Comparison of ENCODE assay signal across 18 cellular contexts in genomic region chr6:15528870-15529269, GRCh38.
A peak's percentile ranks its signal among the peaks of the same experiment; 100 is the strongest.
DNase-seq lines count a peak whose midpoint lies in the region; ATAC-seq and TF ChIP-seq lines count a peak whose summit lies in the region.
"Had no signal": no experiment of that assay in that cellular context is flagged by ENCODE, and none has a peak within 500 bp of the region (broad histone marks: within the 10 kb centered on the region; RNA-seq: fewer than 3 reads in every experiment).

No MANE protein-coding gene starts in this region.

- H3K4me3 Mint-ChIP-seq in activated CD8-positive, alpha-beta memory T cell treated with anti-CD3 and anti-CD28 coated beads, Interleukin-2, amount 10 ng/mL, durations not matched to agents 7 days and 5 days: no peak overlapping the region
- H3K4me3 Mint-ChIP-seq: CD4-positive, alpha-beta T cell; H9 had no signal

- H3K9me3 ChIP-seq in WERI-Rb-1 (ENCODE audit: severe bottlenecking): no peaks in the 10 kb centered on the region
- H3K9me3 ChIP-seq: A549 had no signal

- H3K27ac ChIP-seq in WERI-Rb-1: no peak overlapping the region
- H3K27ac ChIP-seq: 22Rv1, A549, C4-2B, HL-60 had no signal

- ATAC-seq in activated CD8-positive, alpha-beta memory T cell treated with anti-CD3 and anti-CD28 coated beads, Interleukin-2, amount 10 ng/mL, durations not matched to agents 7 days and 5 days: no peak
- ATAC-seq in left lobe of liver (no peak), omental fat pad (ENCODE audit: low FRiP score) (peak; percentile 14), GM18502 (IDR thresholded peaks at IDR 0.05; ENCODE audit: poor library complexity, unreplicated experiment) (no peak)
- ATAC-seq: A549 had no signal

- DNase-seq in activated CD8-positive, alpha-beta memory T cell treated with anti-CD3 and anti-CD28 coated beads, Interleukin-2, amount 10 ng/mL, durations not matched to agents 7 days and 5 days: peak; percentile 23
- no peak for DNase-seq in activated CD8-positive, alpha-beta memory T cell treated with anti-CD3 and anti-CD28 coated beads, Interleukin-2, amount 50 U/mL, for 48 hours
- peak; percentile 1 for DNase-seq in WERI-Rb-1
- DNase-seq in left lobe of liver (ENCODE audit: low spot score): peak; percentile 15
- DNase-seq in omental fat pad (ENCODE audit: low spot score): no peak
- no peak for DNase-seq in HEK293T (ENCODE audit: extremely low spot score)
- no peak for DNase-seq in COLO829 (ENCODE audit: low spot score)
- DNase-seq: AML-193; CD4-positive, alpha-beta T cell; DMS153; DMS79; GDM1 had no signal

- H3K27ac Mint-ChIP-seq in activated CD8-positive, alpha-beta memory T cell treated with anti-CD3 and anti-CD28 coated beads, Interleukin-2, amount 10 ng/mL, durations not matched to agents 7 days and 5 days: no peak overlapping the region
- H3K27ac Mint-ChIP-seq: H9 had no signal

- peaks cover 61% of the 10 kb centered on the region for H3K36me3 ChIP-seq in WERI-Rb-1

- CTCF ChIA-PET in activated CD8-positive, alpha-beta memory T cell treated with anti-CD3 and anti-CD28 coated beads, Interleukin-2, amount 10 ng/mL, durations not matched to agents 7 days and 5 days (lab: Charles Lee): no interaction called here
- CTCF ChIA-PET in HEK293T (lab: Yijun Ruan, JAX): no interaction called here

- H3K4me3 ChIP-seq in WERI-Rb-1 (ENCODE audit: low read depth, low read length): no peak overlapping the region
- H3K4me3 ChIP-seq: A549 had no signal

- H3K4me1 Mint-ChIP-seq in activated CD8-positive, alpha-beta memory T cell treated with anti-CD3 and anti-CD28 coated beads, Interleukin-2, amount 10 ng/mL, durations not matched to agents 7 days and 5 days: no peaks in the 10 kb centered on the region

- no peaks in the 10 kb centered on the region for H3K9me3 Mint-ChIP-seq in activated CD8-positive, alpha-beta memory T cell treated with anti-CD3 and anti-CD28 coated beads, Interleukin-2, amount 10 ng/mL, durations not matched to agents 7 days and 5 days (ENCODE audit: low read depth)
- H3K9me3 Mint-ChIP-seq: CD4-positive, alpha-beta T cell had no signal

- no peak for TF ChIP-seq CTCF in WERI-Rb-1 (IDR thresholded peaks at IDR 0.05; ENCODE audit: low read depth, low read length)
- no peak for TF ChIP-seq CTCF in omental fat pad (IDR thresholded peaks at IDR 0.05)

- POLR2A ChIA-PET in HEK293T (lab: Yijun Ruan, JAX): no interaction called here

- H3K27me3 ChIP-seq in WERI-Rb-1 (ENCODE audit: insufficient read depth, low read depth, severe bottlenecking): no peaks in the 10 kb centered on the region

- peaks cover 36% of the 10 kb centered on the region for H3K36me3 Mint-ChIP-seq in activated CD8-positive, alpha-beta memory T cell treated with anti-CD3 and anti-CD28 coated beads, Interleukin-2, amount 10 ng/mL, durations not matched to agents 7 days and 5 days

- H3K27me3 Mint-ChIP-seq in activated CD8-positive, alpha-beta memory T cell treated with anti-CD3 and anti-CD28 coated beads, Interleukin-2, amount 10 ng/mL, durations not matched to agents 7 days and 5 days: no peaks in the 10 kb centered on the region
- H3K27me3 Mint-ChIP-seq: CD4-positive, alpha-beta T cell had no signal

TF ChIP-seq in HEK293T, 16 proteins besides CTCF, POLR2A, EP300 and RAD21:
- TF ChIP-seq HDGF (IDR thresholded peaks at IDR 0.05; ENCODE audit: borderline replicate concordance) (no peak), SUZ12 (IDR thresholded peaks at IDR 0.05) (no peak), FOXM1 (IDR thresholded peaks at IDR 0.05; ENCODE audit: borderline replicate concordance) (no peak), TARDBP (IDR thresholded peaks at IDR 0.05) (no peak), L3MBTL2 (conservative IDR thresholded peaks at IDR 0.05) (no peak), FOXA1 (IDR thresholded peaks at IDR 0.05) (no peak), ARNT (IDR thresholded peaks at IDR 0.05) (no peak), PKNOX1 (IDR thresholded peaks at IDR 0.05) (no peak), NFRKB (IDR thresholded peaks at IDR 0.05) (no peak), SP1 (IDR thresholded peaks at IDR 0.05) (no peak), ZNF384 (IDR thresholded peaks at IDR 0.05) (no peak), CTBP1 (IDR thresholded peaks at IDR 0.05; ENCODE audit: borderline replicate concordance) (no peak), ELF4 (IDR thresholded peaks at IDR 0.05) (no peak), FOXK2 (IDR thresholded peaks at IDR 0.05) (no peak), LEF1 (IDR thresholded peaks at IDR 0.05; ENCODE audit: borderline replicate concordance) (no peak), BHLHE40 (IDR thresholded peaks at IDR 0.05; ENCODE audit: borderline replicate concordance) (no peak)

Comparison
In these comparisons a context has a peak if more than half of its experiments do, and no peak if none do; other contexts are left out.
1. DNase-seq: peak in activated CD8-positive, alpha-beta memory T cell treated with anti-CD3 and anti-CD28 coated beads, Interleukin-2, amount 10 ng/mL, durations not matched to agents 7 days and 5 days (single experiment), WERI-Rb-1 (single experiment) and left lobe of liver (single experiment); none in activated CD8-positive, alpha-beta memory T cell treated with anti-CD3 and anti-CD28 coated beads, Interleukin-2, amount 50 U/mL, for 48 hours (single experiment), omental fat pad (single experiment), HEK293T (single experiment) and COLO829 (single experiment).